In the genomic region with DNA sequence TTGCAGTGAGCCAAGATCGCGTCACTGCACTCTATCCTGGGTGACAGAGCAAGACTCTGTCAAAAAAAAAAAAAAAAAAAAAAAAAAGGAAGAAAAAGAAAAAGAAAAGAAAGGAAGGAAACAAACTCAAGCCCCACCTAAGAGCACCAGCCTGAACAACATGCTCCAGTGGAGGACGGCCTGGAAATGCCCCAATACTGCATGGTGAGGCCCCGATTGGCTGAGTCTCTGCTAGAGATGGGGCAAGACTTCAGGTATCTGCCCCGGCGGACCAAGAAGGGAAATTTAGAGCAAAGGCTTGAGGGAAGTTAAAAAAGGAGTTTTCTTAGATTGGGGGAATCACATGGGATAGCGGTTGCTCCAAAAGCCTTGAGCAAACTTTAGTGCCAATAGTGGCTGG, we compare ENCODE assay signal across 23 cellular contexts.
"Had no signal": no experiment of that assay in that cellular context is flagged by ENCODE, and none has a peak within 500 bp of the region (broad histone marks: within the 10 kb centered on the region; RNA-seq: fewer than 3 reads in every experiment).

No MANE protein-coding gene starts in this region.

- H3K4me3 ChIP-seq: esophagus muscularis mucosa, gastroesophageal sphincter, heart left ventricle, hepatocyte, lung, prostate gland, right atrium auricular region, skin epidermis, spleen, thyroid gland had no signal

- H3K4me2 ChIP-seq: hepatocyte had no signal

- DNase-seq: effector memory CD4-positive, alpha-beta T cell; foreskin keratinocyte; heart left ventricle; kidney; mesenchymal stem cell; midbrain; naive thymus-derived CD8-positive, alpha-beta T cell; nephron progenitor cell; nucleus accumbens; spleen; stimulated activated CD4-positive, alpha-beta T cell treated with anti-CD3 and anti-CD28 coated beads, Interleukin-4, amount 100 ng/mL, for 4 hours; stimulated activated naive CD4-positive, alpha-beta T cell; stimulated activated naive CD8-positive, alpha-beta T cell treated with anti-CD3 and anti-CD28 coated beads, Interleukin-15, amount 100 ng/mL, for 72 hours; thyroid gland; trophoblast cell had no signal

- H3K9me3 ChIP-seq: esophagus muscularis mucosa, gastroesophageal sphincter, heart left ventricle, prostate gland, right atrium auricular region, spleen, thyroid gland had no signal

- H3K27me3 Mint-ChIP-seq: naive thymus-derived CD8-positive, alpha-beta T cell; stimulated activated naive CD8-positive, alpha-beta T cell treated with anti-CD3 and anti-CD28 coated beads, Interleukin-15, amount 100 ng/mL, for 72 hours had no signal

- ATAC-seq: foreskin keratinocyte; gastroesophageal sphincter; heart left ventricle; left lobe of liver; naive thymus-derived CD8-positive, alpha-beta T cell; stimulated activated naive CD8-positive, alpha-beta T cell treated with anti-CD3 and anti-CD28 coated beads, Interleukin-15, amount 100 ng/mL, for 72 hours had no signal

- H3K27ac Mint-ChIP-seq: nephron progenitor cell; stimulated activated naive CD8-positive, alpha-beta T cell treated with anti-CD3 and anti-CD28 coated beads, Interleukin-15, amount 100 ng/mL, for 72 hours had no signal

- H3K36me3 ChIP-seq: esophagus muscularis mucosa, gastroesophageal sphincter, heart left ventricle, prostate gland, right atrium auricular region, spleen, thyroid gland had no signal

- H3K27me3 ChIP-seq: esophagus muscularis mucosa, foreskin keratinocyte, gastroesophageal sphincter, heart left ventricle, hepatocyte, right atrium auricular region, spleen, thyroid gland had no signal

- H3K9me3 Mint-ChIP-seq: naive thymus-derived CD8-positive, alpha-beta T cell; nephron progenitor cell; stimulated activated naive CD8-positive, alpha-beta T cell treated with anti-CD3 and anti-CD28 coated beads, Interleukin-15, amount 100 ng/mL, for 72 hours had no signal

- H2AFZ ChIP-seq: hepatocyte had no signal

- H3K27ac ChIP-seq: esophagus muscularis mucosa, foreskin keratinocyte, gastroesophageal sphincter, heart left ventricle, hepatocyte, right atrium auricular region, skin epidermis, thyroid gland had no signal

- H3K4me3 Mint-ChIP-seq: naive thymus-derived CD8-positive, alpha-beta T cell; nephron progenitor cell; stimulated activated naive CD8-positive, alpha-beta T cell treated with anti-CD3 and anti-CD28 coated beads, Interleukin-15, amount 100 ng/mL, for 72 hours had no signal

- H3K4me1 ChIP-seq: esophagus muscularis mucosa, foreskin keratinocyte, gastroesophageal sphincter, heart left ventricle, prostate gland, right atrium auricular region, thyroid gland had no signal

- H3K79me2 ChIP-seq: hepatocyte had no signal
